23 cellular contexts compared by ENCODE assay signal in the genomic region with DNA sequence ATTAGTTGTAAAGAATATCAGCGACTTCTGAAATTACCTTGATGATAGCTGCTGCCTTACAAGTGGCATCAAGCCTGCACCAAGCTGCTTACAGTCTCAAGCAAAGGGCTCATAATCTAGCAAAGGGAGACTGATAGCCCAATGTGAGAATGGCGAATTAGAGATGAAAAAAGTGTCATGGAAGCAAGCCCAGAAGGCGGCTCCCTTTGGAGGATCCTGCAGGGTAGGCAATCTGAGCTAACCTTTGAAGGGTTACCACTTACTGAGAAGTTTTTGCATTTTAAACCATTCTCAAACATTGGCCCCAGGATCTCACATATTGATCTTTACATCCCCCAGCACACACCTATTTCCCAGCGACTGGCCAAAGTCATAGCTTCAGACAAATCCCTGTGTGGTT. TPM values are rescaled to one million over a fixed set of nuclear protein-coding genes. Genes with fewer than 3 reads are reported as not detected.
A peak's percentile ranks its signal among the peaks of the same experiment; 100 is the strongest.
DNase-seq lines count a peak whose midpoint lies in the region; ATAC-seq and TF ChIP-seq lines count a peak whose summit lies in the region.
"Had no signal": no experiment of that assay in that cellular context is flagged by ENCODE, and none has a peak within 500 bp of the region (broad histone marks: within the 10 kb centered on the region; RNA-seq: fewer than 3 reads in every experiment).

No MANE protein-coding gene starts in this region.

- H3K9me3 Mint-ChIP-seq in WTC11, result no peaks in the 10 kb centered on the region

- peaks cover 23% of the 10 kb centered on the region for H3K4me1 Mint-ChIP-seq in WTC11

- POLR2A ChIA-PET in WTC11 (lab: Charles Lee), result no interaction called here

- peak; percentile 10 for DNase-seq in NCI-H82 (lab: John Stamatoyannopoulos, UW)
- no peak for DNase-seq in NCI-H82 treated with DMSO at 0.1 percent for 48 hours (lab: John Stamatoyannopoulos, UW; ENCODE audit: unreplicated experiment)
- DNase-seq in WTC11 (ENCODE audit: low spot score), result no peak
- peak; percentile 39 for DNase-seq in iPS-NIHi11 (ENCODE audit: low spot score)
- no peak for DNase-seq in putamen (ENCODE audit: low spot score)
- DNase-seq in NCI-H2081 treated with DMSO at 0.1 percent for 48 hours (lab: John Stamatoyannopoulos, UW), result no peak
- DNase-seq: Calu3; DMS79 treated with DMSO at 0.1 percent for 48 hours; GF-D8; GM23248; HCEC 1CT; Kasumi-1; NCI-H1092 treated with DMSO at 0.1 percent for 48 hours; NCI-H1436 treated with DMSO at 0.1 percent for 48 hours; NCI-H187 treated with DMSO at 0.1 percent for 48 hours; NCI-H345; NCI-H510A treated with DMSO at 0.1 percent for 48 hours; NCI-H748 treated with DMSO at 0.1 percent for 48 hours; NK-92 treated with Interleukin-12 subunit alpha and Interleukin-12 subunit beta, amount 100 ng/mL, for 24 hours; PC-3; SK-N-SH; SW 1271 had no signal

- no peak overlapping the region for H3K4me3 Mint-ChIP-seq in WTC11

- CTCF ChIA-PET in WTC11 (lab: Charles Lee), result interaction anchor here (1.0 to 1.6 kb wide), 3 partner anchors 22 to 171 kb away, joined by 3 to 6 read pairs (median 4); no protein-coding TSS in a partner anchor

- H3K36me3 Mint-ChIP-seq in WTC11, result no peaks in the 10 kb centered on the region

- ATAC-seq in WTC11 (peak; percentile 88), GM18858 (IDR thresholded peaks at IDR 0.05; ENCODE audit: unreplicated experiment) (no peak)
- ATAC-seq: PC-3 had no signal

- no peak for TF ChIP-seq CTCF in WTC11 (IDR thresholded peaks at IDR 0.05)

- no peak overlapping the region for H3K27ac Mint-ChIP-seq in WTC11

- H3K27me3 Mint-ChIP-seq in WTC11 (ENCODE audit: low read depth), result peaks cover 41% of the 10 kb centered on the region

TF ChIP-seq in WTC11, 78 proteins besides CTCF, POLR2A, EP300 and RAD21:
- TF ChIP-seq, protein P1, sequence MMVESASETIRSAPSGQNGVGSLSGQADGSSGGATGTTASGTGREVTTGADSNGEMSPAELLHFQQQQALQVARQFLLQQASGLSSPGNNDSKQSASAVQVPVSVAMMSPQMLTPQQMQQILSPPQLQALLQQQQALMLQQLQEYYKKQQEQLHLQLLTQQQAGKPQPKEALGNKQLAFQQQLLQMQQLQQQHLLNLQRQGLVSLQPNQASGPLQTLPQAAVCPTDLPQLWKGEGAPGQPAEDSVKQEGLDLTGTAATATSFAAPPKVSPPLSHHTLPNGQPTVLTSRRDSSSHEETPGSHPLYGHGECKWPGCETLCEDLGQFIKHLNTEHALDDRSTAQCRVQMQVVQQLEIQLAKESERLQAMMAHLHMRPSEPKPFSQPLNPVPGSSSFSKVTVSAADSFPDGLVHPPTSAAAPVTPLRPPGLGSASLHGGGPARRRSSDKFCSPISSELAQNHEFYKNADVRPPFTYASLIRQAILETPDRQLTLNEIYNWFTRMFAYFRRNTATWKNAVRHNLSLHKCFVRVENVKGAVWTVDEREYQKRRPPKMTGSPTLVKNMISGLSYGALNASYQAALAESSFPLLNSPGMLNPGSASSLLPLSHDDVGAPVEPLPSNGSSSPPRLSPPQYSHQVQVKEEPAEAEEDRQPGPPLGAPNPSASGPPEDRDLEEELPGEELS (CRISPR knock-in tag; IDR thresholded peaks at IDR 0.05), result no peak
- TF ChIP-seq TP53 (CRISPR knock-in tag; IDR thresholded peaks at IDR 0.05), result no peak
- no peak for TF ChIP-seq CBFB (CRISPR knock-in tag; IDR thresholded peaks at IDR 0.05; ENCODE audit: low read depth)
- TF ChIP-seq ZNF317 (CRISPR knock-in tag; IDR thresholded peaks at IDR 0.05; ENCODE audit: borderline replicate concordance, low read depth), result no peak
- no peak for TF ChIP-seq ZNF263 (CRISPR knock-in tag; IDR thresholded peaks at IDR 0.05; ENCODE audit: low read depth)
- TF ChIP-seq, protein P2, sequence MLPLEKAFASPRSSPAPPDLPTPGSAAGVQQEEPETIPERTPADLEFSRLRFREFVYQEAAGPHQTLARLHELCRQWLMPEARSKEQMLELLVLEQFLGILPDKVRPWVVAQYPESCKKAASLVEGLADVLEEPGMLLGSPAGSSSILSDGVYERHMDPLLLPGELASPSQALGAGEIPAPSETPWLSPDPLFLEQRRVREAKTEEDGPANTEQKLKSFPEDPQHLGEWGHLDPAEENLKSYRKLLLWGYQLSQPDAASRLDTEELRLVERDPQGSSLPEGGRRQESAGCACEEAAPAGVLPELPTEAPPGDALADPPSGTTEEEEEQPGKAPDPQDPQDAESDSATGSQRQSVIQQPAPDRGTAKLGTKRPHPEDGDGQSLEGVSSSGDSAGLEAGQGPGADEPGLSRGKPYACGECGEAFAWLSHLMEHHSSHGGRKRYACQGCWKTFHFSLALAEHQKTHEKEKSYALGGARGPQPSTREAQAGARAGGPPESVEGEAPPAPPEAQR (CRISPR knock-in tag; IDR thresholded peaks at IDR 0.05), result no peak
- TF ChIP-seq, protein P3, sequence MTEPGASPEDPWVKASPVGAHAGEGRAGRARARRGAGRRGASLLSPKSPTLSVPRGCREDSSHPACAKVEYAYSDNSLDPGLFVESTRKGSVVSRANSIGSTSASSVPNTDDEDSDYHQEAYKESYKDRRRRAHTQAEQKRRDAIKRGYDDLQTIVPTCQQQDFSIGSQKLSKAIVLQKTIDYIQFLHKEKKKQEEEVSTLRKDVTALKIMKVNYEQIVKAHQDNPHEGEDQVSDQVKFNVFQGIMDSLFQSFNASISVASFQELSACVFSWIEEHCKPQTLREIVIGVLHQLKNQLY (CRISPR knock-in tag; IDR thresholded peaks at IDR 0.05), result no peak
TF ChIP-seq in WTC11: peak in this region for 0.

RNA-seq across cellular contexts. Expression of a gene that starts 18.5 kb away (rescaled TPM):
- 8.5 to 10.6 TPM (median 9.7 TPM) in 3 replicates for total RNA-seq in WTC11 (2021)

Comparison
In these comparisons a context has a peak if more than half of its experiments do, and no peak if none do; other contexts are left out.
1. DNase-seq: peak in NCI-H82 (single experiment) and iPS-NIHi11 (single experiment); none in NCI-H82 treated with DMSO at 0.1 percent for 48 hours (single experiment), WTC11 (single experiment), putamen (single experiment) and NCI-H2081 treated with DMSO at 0.1 percent for 48 hours (single experiment).